In the genomic region with DNA sequence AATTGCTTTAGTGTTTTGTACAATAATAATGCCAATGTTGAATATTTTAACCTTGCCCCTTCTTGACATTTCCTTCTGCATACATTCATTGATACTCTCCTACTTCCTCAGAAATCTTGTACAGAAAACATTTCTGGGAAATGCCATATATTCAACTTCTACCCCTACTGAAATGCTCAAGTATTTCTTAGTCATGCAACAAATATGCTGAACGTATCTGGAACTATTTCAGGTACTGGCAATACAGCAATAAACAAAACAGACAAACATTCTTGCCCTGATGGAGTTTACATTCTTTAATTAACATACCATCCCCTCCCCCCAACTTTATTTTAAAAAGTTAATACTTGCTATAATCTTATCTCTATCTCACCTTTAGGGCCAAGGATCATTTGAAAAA, we compare ENCODE assay signal across 24 cellular contexts.
DNase-seq lines count a peak whose midpoint lies in the region; ATAC-seq and TF ChIP-seq lines count a peak whose summit lies in the region.
"Had no signal": no experiment of that assay in that cellular context is flagged by ENCODE, and none has a peak within 500 bp of the region (broad histone marks: within the 10 kb centered on the region; RNA-seq: fewer than 3 reads in every experiment).

No MANE protein-coding gene starts in this region.

- H3K4me1 Mint-ChIP-seq in chondrocyte (ENCODE audit: low read depth), result peaks cover 11% of the 10 kb centered on the region
- no peaks in the 10 kb centered on the region for H3K4me1 Mint-ChIP-seq in mesothelial cell of epicardium
- peaks cover 7% of the 10 kb centered on the region for H3K4me1 Mint-ChIP-seq in CD8-positive, alpha-beta T cell (ENCODE audit: low read depth)

- no peaks in the 10 kb centered on the region for H3K36me3 ChIP-seq in Panc1 (ENCODE audit: control insufficient read depth, insufficient read depth, low read length)
- H3K36me3 ChIP-seq in CD8-positive, alpha-beta T cell (ENCODE audit: insufficient read depth, low read length), result peaks cover 3% of the 10 kb centered on the region

- H3K4me3 ChIP-seq in Panc1 (ENCODE audit: low read depth in 2 of 2, low read length in 2 of 2), result no peak overlapping the region
- H3K4me3 ChIP-seq in CD8-positive, alpha-beta T cell (ENCODE audit: low read depth, low read length), result no peak overlapping the region
- H3K4me3 ChIP-seq: dorsolateral prefrontal cortex, left lung, Peyer's patch, smooth muscle cell, upper lobe of right lung had no signal

- no peaks in the 10 kb centered on the region for H3K27me3 ChIP-seq in Panc1 (ENCODE audit: control insufficient read depth, insufficient read depth, low read length)
- H3K27me3 ChIP-seq in CD8-positive, alpha-beta T cell (ENCODE audit: insufficient read depth, low read length), result no peaks in the 10 kb centered on the region
- H3K27me3 ChIP-seq: dorsolateral prefrontal cortex, left lung, Peyer's patch, upper lobe of right lung had no signal

- POLR2A ChIA-PET in Panc1 (lab: Charles Lee), result no interaction called here
- POLR2A ChIA-PET in CD8-positive, alpha-beta T cell (lab: Charles Lee), result no interaction called here

- BruUV-seq in Panc1 (replicated peaks; lab: Mats Ljungman, UMichigan), result no TSS peak

- H3K36me3 Mint-ChIP-seq in chondrocyte (ENCODE audit: low read depth) (peaks cover 11% of the 10 kb centered on the region), mesothelial cell of epicardium (peaks cover 33% of the 10 kb centered on the region)
- peaks cover 50% of the 10 kb centered on the region for H3K36me3 Mint-ChIP-seq in CD8-positive, alpha-beta T cell

- H3K4me1 ChIP-seq in Panc1 (ENCODE audit: control insufficient read depth, insufficient read depth, low read length), result peaks cover 12% of the 10 kb centered on the region; the same call in 1 of the 2 replicates
- no peaks in the 10 kb centered on the region for H3K4me1 ChIP-seq in CD8-positive, alpha-beta T cell (ENCODE audit: insufficient read depth, low read length)
- H3K4me1 ChIP-seq: left lung, Peyer's patch, upper lobe of right lung had no signal

- TF ChIP-seq CTCF in Panc1 (IDR thresholded peaks at IDR 0.05) (no peak), chondrocyte (IDR thresholded peaks at IDR 0.05) (no peak), mesothelial cell of epicardium (IDR thresholded peaks at IDR 0.05; ENCODE audit: unreplicated experiment) (no peak)
- no peak for TF ChIP-seq CTCF in CD8-positive, alpha-beta T cell (IDR thresholded peaks at IDR 0.05)

- H3K4me3 Mint-ChIP-seq in chondrocyte (ENCODE audit: unreplicated experiment) (no peak overlapping the region), mesothelial cell of epicardium (no peak overlapping the region)
- no peak overlapping the region for H3K4me3 Mint-ChIP-seq in CD8-positive, alpha-beta T cell
- H3K4me3 Mint-ChIP-seq: activated CD8-positive, alpha-beta T cell treated with anti-CD3 and anti-CD28 coated beads for 36 hours; naive B cell had no signal

- intact Hi-C loops in Panc1 (cut with micrococcal nuclease; ENCODE audit: unreplicated experiment), result no loop called here
- intact Hi-C loops in CD8-positive, alpha-beta T cell (cut with DNase I, micrococcal nuclease), result no loop called here

- H3K9me3 Mint-ChIP-seq in chondrocyte (ENCODE audit: low read depth) (no peaks in the 10 kb centered on the region), mesothelial cell of epicardium (no peaks in the 10 kb centered on the region)
- H3K9me3 Mint-ChIP-seq in CD8-positive, alpha-beta T cell, result no peaks in the 10 kb centered on the region
- H3K9me3 Mint-ChIP-seq: activated CD8-positive, alpha-beta T cell treated with anti-CD3 and anti-CD28 coated beads for 36 hours; naive B cell had no signal

- H3K27me3 Mint-ChIP-seq in chondrocyte (ENCODE audit: low read depth) (no peaks in the 10 kb centered on the region), mesothelial cell of epicardium (ENCODE audit: low read depth) (no peaks in the 10 kb centered on the region)
- no peaks in the 10 kb centered on the region for H3K27me3 Mint-ChIP-seq in CD8-positive, alpha-beta T cell (ENCODE audit: low read depth)
- H3K27me3 Mint-ChIP-seq: activated CD8-positive, alpha-beta T cell treated with anti-CD3 and anti-CD28 coated beads for 36 hours; naive B cell had no signal

- DNase-seq in EL, result peak; percentile 52
- DNase-seq in Panc1 (ENCODE audit: low read depth, low spot score), result no peak
- DNase-seq in chondrocyte (ENCODE audit: low spot score), result no peak
- DNase-seq in mesothelial cell of epicardium (ENCODE audit: low spot score in 2 of 2, unreplicated experiment in 2 of 2), result no peak
- DNase-seq in DMS 273 treated with DMSO at 0.1 percent for 48 hours (lab: John Stamatoyannopoulos, UW), result no peak
- no peak for DNase-seq in NOMO-1 treated with DMSO at 0.1 percent for 48 hours (lab: John Stamatoyannopoulos, UW; ENCODE audit: unreplicated experiment)
- no peak for DNase-seq in CD8-positive, alpha-beta T cell
- DNase-seq: activated CD8-positive, alpha-beta T cell treated with anti-CD3 and anti-CD28 coated beads for 36 hours; activated naive CD4-positive, alpha-beta T cell treated with Interleukin-2 at 50 U/mL for 16 hours; activated T-cell treated with anti-CD3 and anti-CD28 coated beads for 4 hours; amniotic stem cell; C1 segment of cervical spinal cord; dorsolateral prefrontal cortex; left lung; naive B cell; NCI-H146; NK-92 treated with Interleukin-12 subunit alpha and Interleukin-12 subunit beta, amount 100 ng/mL, for 24 hours; occipital lobe; Peyer's patch; substantia nigra; upper lobe of right lung had no signal

- ATAC-seq in Panc1, result peak; percentile 75
- ATAC-seq in CD8-positive, alpha-beta T cell, result no peak
- ATAC-seq: activated CD4-positive, CD25-positive, alpha-beta regulatory T cell treated with anti-CD3 and anti-CD28 coated beads, Interleukin-2, amount 50 U/mL, for 24 hours; activated CD8-positive, alpha-beta T cell treated with anti-CD3 and anti-CD28 coated beads for 36 hours; left lung; upper lobe of right lung had no signal

- no peak overlapping the region for H3K27ac ChIP-seq in Panc1 (ENCODE audit: low read length)
- no peak overlapping the region for H3K27ac ChIP-seq in CD8-positive, alpha-beta T cell (ENCODE audit: low read depth, low read length)
- H3K27ac ChIP-seq: dorsolateral prefrontal cortex, KMS-11, left lung, Peyer's patch, upper lobe of right lung had no signal

- in situ Hi-C loops in Panc1 (cut with HindIII; ENCODE audit: low pct_unique_long_range_greater_than_20kb, low sequenced_read_pairs), result no loop called here

- CTCF ChIA-PET in Panc1 (lab: Charles Lee), result no interaction called here
- CTCF ChIA-PET in CD8-positive, alpha-beta T cell (lab: Charles Lee), result no interaction called here

- no peaks in the 10 kb centered on the region for H3K9me3 ChIP-seq in Panc1 (ENCODE audit: control insufficient read depth, insufficient read depth, low read depth, low read length)
- no peaks in the 10 kb centered on the region for H3K9me3 ChIP-seq in CD8-positive, alpha-beta T cell (ENCODE audit: low read length)
- H3K9me3 ChIP-seq: left lung, Peyer's patch, upper lobe of right lung had no signal

- H3K27ac Mint-ChIP-seq in chondrocyte (ENCODE audit: unreplicated experiment) (peak overlapping the region; percentile 2), mesothelial cell of epicardium (peak overlapping the region; percentile 41)
- no peak overlapping the region for H3K27ac Mint-ChIP-seq in CD8-positive, alpha-beta T cell
- H3K27ac Mint-ChIP-seq: activated CD8-positive, alpha-beta T cell treated with anti-CD3 and anti-CD28 coated beads for 36 hours had no signal
